8 cellular contexts compared by ENCODE assay signal in the genomic region with DNA sequence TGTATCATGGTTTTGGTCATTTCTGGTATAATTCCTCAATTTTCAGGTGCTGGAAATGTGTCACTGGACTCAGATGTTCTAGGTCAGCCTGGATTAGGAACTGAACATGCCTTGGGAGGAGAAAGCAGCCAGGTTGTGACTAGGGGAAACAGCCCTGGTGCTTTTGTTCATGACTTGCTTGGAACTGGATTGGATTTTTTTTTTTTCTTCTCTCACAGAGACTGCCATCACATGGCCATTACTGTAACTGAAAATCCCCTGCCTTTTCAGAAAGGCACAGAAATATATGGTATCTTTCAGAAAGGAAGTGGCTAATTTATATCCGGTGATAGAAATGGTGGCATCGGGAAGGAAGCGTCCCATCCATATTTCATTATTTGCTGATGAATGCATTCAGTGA. TPM values are rescaled to one million over a fixed set of nuclear protein-coding genes. Genes with fewer than 3 reads are reported as not detected.
DNase-seq lines count a peak whose midpoint lies in the region; FAIRE-seq and TF ChIP-seq lines count a peak whose summit lies in the region.

No MANE protein-coding gene starts in this region.

- H2BK120ac ChIP-seq in H9 (ENCODE audit: low read depth, low read length, poor library complexity, severe bottlenecking), result no peak overlapping the region

- no peak overlapping the region for H4K91ac ChIP-seq in H9 (ENCODE audit: insufficient read length, low read depth, low read length)

- H3K4me1 Mint-ChIP-seq in H9, result peaks cover 59 to 62% of the 10 kb centered on the region in 2 experiments

- H3K23ac ChIP-seq in H9 (ENCODE audit: insufficient read length, low read depth, low read length), result no peak overlapping the region

- FAIRE-seq in GM12891 (lab: Jason Lieb, UNC) (peak; percentile 80), small intestine (lab: Jason Lieb, UNC) (no peak)

- H3K79me2 ChIP-seq in H9 (ENCODE audit: insufficient read depth, low read length), result peaks cover 2% of the 10 kb centered on the region; the same call in 1 of the 2 replicates

- H3K9me3 Mint-ChIP-seq in H9, result no peaks in the 10 kb centered on the region

- H3K79me1 ChIP-seq in H9 (ENCODE audit: insufficient read depth, low read depth, low read length, poor library complexity, severe bottlenecking), result no peaks in the 10 kb centered on the region

- DNase-seq in GM12891 (ENCODE audit: insufficient read length, low spot score) (no peak), H9 (no peak), SJSA1 (ENCODE audit: low read depth in 1 of 2, low spot score in 2 of 2) (peak in 1 of 2 experiments; percentile 70), fibroblast of the aortic adventitia (ENCODE audit: low read depth) (peak; percentile 73), small intestine (no peak), NCI-H187 treated with DMSO at 0.1 percent for 48 hours (lab: John Stamatoyannopoulos, UW) (no peak), lower leg skin (ENCODE audit: low spot score in 2 of 2) (no peak)
- DNase-seq in stimulated activated CD4-positive, alpha-beta T cell treated with anti-CD3 and anti-CD28 coated beads, Interleukin-15, amount 100 ng/mL, for 24 hours, result no peak

- H3K27me3 Mint-ChIP-seq in H9 (ENCODE audit: low read depth), result no peaks in the 10 kb centered on the region

- H3T11ph ChIP-seq in H9 (ENCODE audit: low read length), result no peak overlapping the region

- no peaks in the 10 kb centered on the region for H4K20me1 ChIP-seq in H9 (ENCODE audit: control insufficient read depth, insufficient read depth, insufficient read length)

- H3K27me3 ChIP-seq in H9 (ENCODE audit: insufficient read depth, low read length), result no peaks in the 10 kb centered on the region
- no peaks in the 10 kb centered on the region for H3K27me3 ChIP-seq in SJSA1 (replicated peaks)
- no peaks in the 10 kb centered on the region for H3K27me3 ChIP-seq in small intestine (ENCODE audit: control insufficient read depth in 2 of 2, insufficient read depth in 2 of 2, low read length in 2 of 2)

- TF ChIP-seq CTCF in H9 (conservative IDR thresholded peaks at IDR 0.05) (peak; percentile 52), fibroblast of the aortic adventitia (IDR thresholded peaks at IDR 0.05; ENCODE audit: insufficient read depth, low read length) (peak; percentile 51), lower leg skin (IDR thresholded peaks at IDR 0.05) (no peak)

- H2BK15ac ChIP-seq in H9 (ENCODE audit: low read depth, low read length), result no peak overlapping the region

- H2AFZ ChIP-seq in H9 (ENCODE audit: low read length), result no peak overlapping the region

- H3K9me3 ChIP-seq in H9 (ENCODE audit: control insufficient read depth, low read depth, low read length), result no peaks in the 10 kb centered on the region
- no peaks in the 10 kb centered on the region for H3K9me3 ChIP-seq in SJSA1 (replicated peaks)
- H3K9me3 ChIP-seq in small intestine (ENCODE audit: control insufficient read depth, low read depth), result no peaks in the 10 kb centered on the region

- no peak overlapping the region for H3K4ac ChIP-seq in H9 (ENCODE audit: low read depth, low read length)

- H3K27ac ChIP-seq in H9 (ENCODE audit: insufficient read length, low read depth, low read length) (no peak overlapping the region), SJSA1 (peak overlapping the region; percentile 83), small intestine (ENCODE audit: low read depth in 1 of 2, low read length in 1 of 2) (peak overlapping the region; percentile 11 to 13)

- TF ChIP-seq POLR2A in GM12891 (IDR thresholded peaks at IDR 0.05; ENCODE audit: low read depth, low read length), result no peak
- no peak for TF ChIP-seq POLR2A in lower leg skin (IDR thresholded peaks at IDR 0.05)

- H2AK5ac ChIP-seq in H9 (ENCODE audit: insufficient read length, low read length), result no peak overlapping the region

- H2BK5ac ChIP-seq in H9 (ENCODE audit: insufficient read length, low read length), result no peak overlapping the region

- no peaks in the 10 kb centered on the region for H3K23me2 ChIP-seq in H9 (ENCODE audit: insufficient read length, low read depth, low read length, poor library complexity, severe bottlenecking)

- no peak overlapping the region for H3K56ac ChIP-seq in H9 (ENCODE audit: insufficient read length, low read depth, low read length)

- no peak overlapping the region for H3K18ac ChIP-seq in H9 (ENCODE audit: insufficient read length, low read depth, low read length)

- no peak overlapping the region for H4K8ac ChIP-seq in H9 (replicated peaks; ENCODE audit: insufficient read length, low read depth, low read length)

- no peaks in the 10 kb centered on the region for H3K36me3 Mint-ChIP-seq in H9 (ENCODE audit: insufficient read depth in 1 of 3, low read depth in 3 of 3)

- H3K14ac ChIP-seq in H9 (ENCODE audit: insufficient read depth, low read length), result no peak overlapping the region

- peak overlapping the region in 2 of 3 experiments; percentile 29 to 71; a peak in 2 of 7 replicates for H3K27ac Mint-ChIP-seq in H9

- no peak overlapping the region for H2BK20ac ChIP-seq in H9 (ENCODE audit: low read depth, low read length, poor library complexity, severe bottlenecking)

- H3K36me3 ChIP-seq in SJSA1 (peaks cover 26% of the 10 kb centered on the region), small intestine (ENCODE audit: control insufficient read depth in 2 of 2, insufficient read depth in 2 of 2, low read length in 2 of 2) (no peaks in the 10 kb centered on the region)

- no CpG with 5 or more reads among the region's 3 CpGs for WGBS in H9 (ENCODE audit: extremely low coverage, insufficient read length, low lambda C conversion rate)
- 47 to 81% (median 64%) methylated on average over 3 of the region's 3 CpGs for WGBS in small intestine, 3 donors
- WGBS in lower leg skin, 2 donors, result 50 to 52% methylated on average over 3 of the region's 3 CpGs

- no peak overlapping the region for H2BK12ac ChIP-seq in H9 (ENCODE audit: insufficient read length, low read depth, low read length)

- H4K5ac ChIP-seq in H9 (ENCODE audit: insufficient read length, low read depth, low read length), result no peak overlapping the region

- no peak overlapping the region for H3K9ac ChIP-seq in H9 (ENCODE audit: extremely low read depth, insufficient read length, low read length)

- no peak overlapping the region for H3K4me3 Mint-ChIP-seq in H9

- no peak overlapping the region for H3K4me3 ChIP-seq in SJSA1
- peak overlapping the region; percentile 27 for H3K4me3 ChIP-seq in fibroblast of the aortic adventitia (ENCODE audit: low read depth, low read length)
- H3K4me3 ChIP-seq in small intestine (ENCODE audit: low read depth in 1 of 2, low read length in 2 of 2), result no peak overlapping the region
- no peak overlapping the region for H3K4me3 ChIP-seq in lower leg skin (ENCODE audit: low read depth, poor library complexity, severe bottlenecking)

- H3K4me2 ChIP-seq in H9 (ENCODE audit: insufficient read depth, insufficient read length, low read length), result no peak overlapping the region

- intact Hi-C loops in lower leg skin (cut with DNase I; ENCODE audit: low total_unique reads), result no loop called here

- H3K4me1 ChIP-seq in H9 (ENCODE audit: insufficient read depth, low read length), result peaks cover 13% of the 10 kb centered on the region
- H3K4me1 ChIP-seq in SJSA1 (replicated peaks), result peaks cover 83% of the 10 kb centered on the region
- peaks cover 11 to 21% of the 10 kb centered on the region in 2 donors for H3K4me1 ChIP-seq in small intestine (ENCODE audit: control insufficient read depth in 2 of 2, insufficient read depth in 1 of 2, low read depth in 1 of 2, low read length in 1 of 2)

TF ChIP-seq in GM12891, 5 proteins besides CTCF, POLR2A, EP300 and RAD21:
- TF ChIP-seq PAX5 (IDR thresholded peaks at IDR 0.05; ENCODE audit: insufficient read depth, low read length, severe bottlenecking) (no peak), SPI1 (IDR thresholded peaks at IDR 0.05; ENCODE audit: low read depth, low read length) (peak; percentile 68)

RNA-seq across cellular contexts. Expression of a gene that starts 34.6 kb away (rescaled TPM):
- polyA plus RNA-seq in GM12891 (2012; ENCODE audit: low read depth, missing spikeins), result 38.3 TPM
- 72.6 and 77.3 TPM in 2 replicates for total RNA-seq in H9 (2021)
- 255 and 283 TPM in 2 replicates for total RNA-seq in SJSA1 (2014; rRNA removed; shearing (Covaris generic))
- total RNA-seq in fibroblast of the aortic adventitia (ENCODE audit: low replicate concordance), result 280 and 436 TPM in 2 replicates
- 10 to 100 TPM; 19.0 to 33.0 (median 21.1) TPM for polyA plus RNA-seq in small intestine
- total RNA-seq in lower leg skin, result 100 to 1,000 TPM in 1 of 4 donors, 10 to 100 TPM in 3; 38.2 to 104 (median 44.9) TPM

Comparison
In these comparisons a context has a peak if more than half of its experiments do, and no peak if none do; other contexts are left out.
1. CTCF ChIP-seq: peak in H9 (single experiment) and fibroblast of the aortic adventitia (single experiment); none in lower leg skin (0 of 3).